In genomic region chr19:12970070-12970820, GRCh38 we compare ENCODE assay signal across 1 cellular context.
TF ChIP-seq lines count a peak whose summit lies in the region.

No MANE protein-coding gene starts in this region.

TF ChIP-seq in K562, 482 proteins besides CTCF, POLR2A, EP300 and RAD21:
- TF ChIP-seq CBFA2T3 (IDR thresholded peaks at IDR 0.05), result no peak
- no peak for TF ChIP-seq EP400 (IDR thresholded peaks at IDR 0.05)
- TF ChIP-seq KDM1A (IDR thresholded peaks at IDR 0.05), result peak; percentile 47 to 73
- no peak for TF ChIP-seq CREB1 (IDR thresholded peaks at IDR 0.05)
- no peak for TF ChIP-seq CREB1 (CRISPR knock-in tag; IDR thresholded peaks at IDR 0.05)
- TF ChIP-seq FOSL1 (tag; conservative IDR thresholded peaks at IDR 0.05), result no peak
- no peak for TF ChIP-seq ARNT (IDR thresholded peaks at IDR 0.05)
- 0 out of 2 replicates have a peak, but pooled peaks have one; percentile 59 for TF ChIP-seq ELF4 (CRISPR knock-in tag; IDR thresholded peaks at IDR 0.05)
- no peak for TF ChIP-seq RBFOX2 (IDR thresholded peaks at IDR 0.05; ENCODE audit: low read depth, low read length)
- TF ChIP-seq SMC3 (conservative IDR thresholded peaks at IDR 0.05; ENCODE audit: insufficient read depth, low read depth, low read length), result no peak
- TF ChIP-seq SRSF9 (IDR thresholded peaks at IDR 0.05; ENCODE audit: borderline replicate concordance, low read depth, low read length), result no peak
- no peak for TF ChIP-seq SREBF2 (CRISPR knock-in tag; IDR thresholded peaks at IDR 0.05)
- TF ChIP-seq ZNF79 (CRISPR knock-in tag; IDR thresholded peaks at IDR 0.05; ENCODE audit: low read depth), result no peak
- no peak for TF ChIP-seq ZNF324 (CRISPR knock-in tag; IDR thresholded peaks at IDR 0.05)
- TF ChIP-seq PTBP1 (IDR thresholded peaks at IDR 0.05; ENCODE audit: low read depth, low read length), result no peak
- TF ChIP-seq ZNF512 (tag; IDR thresholded peaks at IDR 0.05), result peak; percentile 77; the same call in 1 of the 2 replicates
- TF ChIP-seq FOXM1 (IDR thresholded peaks at IDR 0.05; ENCODE audit: low read depth), result no peak
- no peak for TF ChIP-seq FOXM1 (CRISPR knock-in tag; IDR thresholded peaks at IDR 0.05; ENCODE audit: low read depth)
- TF ChIP-seq MTA3 (IDR thresholded peaks at IDR 0.05; ENCODE audit: borderline replicate concordance), result no peak
- TF ChIP-seq CHD4 (IDR thresholded peaks at IDR 0.05; ENCODE audit: insufficient read depth, insufficient replicate concordance, low read depth, low read length, poor library complexity, severe bottlenecking), result peak; percentile 53
- TF ChIP-seq RUNX1 (IDR thresholded peaks at IDR 0.05; ENCODE audit: low read depth), result no peak
- TF ChIP-seq SMARCA5 (IDR thresholded peaks at IDR 0.05), result 0 out of 2 replicates have a peak, but pooled peaks have one; percentile 50
- TF ChIP-seq MEIS2 (IDR thresholded peaks at IDR 0.05; ENCODE audit: partially characterized antibody), result no peak
- no peak for TF ChIP-seq RHOXF2B (CRISPR knock-in tag; conservative IDR thresholded peaks at IDR 0.05)
- no peak for TF ChIP-seq ZNF76 (CRISPR knock-in tag; IDR thresholded peaks at IDR 0.05; ENCODE audit: borderline replicate concordance)
- no peak for TF ChIP-seq ZNF316 (IDR thresholded peaks at IDR 0.05)
- TF ChIP-seq GATAD2B (IDR thresholded peaks at IDR 0.05; ENCODE audit: borderline replicate concordance), result no peak
- no peak for TF ChIP-seq ZNF785 (CRISPR knock-in tag; IDR thresholded peaks at IDR 0.05)
- TF ChIP-seq BCOR (IDR thresholded peaks at IDR 0.05), result peak; percentile 92
- TF ChIP-seq BMI1 (IDR thresholded peaks at IDR 0.05; ENCODE audit: low read length), result no peak
- TF ChIP-seq DMBX1 (CRISPR knock-in tag; IDR thresholded peaks at IDR 0.05; ENCODE audit: borderline replicate concordance), result no peak
- TF ChIP-seq E2F4 (CRISPR knock-in tag; IDR thresholded peaks at IDR 0.05; ENCODE audit: low read depth), result no peak
- TF ChIP-seq ZNF347 (CRISPR knock-in tag; IDR thresholded peaks at IDR 0.05; ENCODE audit: low read depth), result no peak
- peak; percentile 67 for TF ChIP-seq ZFP36 (IDR thresholded peaks at IDR 0.05; ENCODE audit: low read depth, low read length, partially characterized antibody)
- no peak for TF ChIP-seq ARID2 (IDR thresholded peaks at IDR 0.05)
- 0 out of 2 replicates have a peak, but pooled peaks have one; percentile 27 for TF ChIP-seq ZBTB2 (IDR thresholded peaks at IDR 0.05)
- TF ChIP-seq ERF (CRISPR knock-in tag; IDR thresholded peaks at IDR 0.05), result no peak
- no peak for TF ChIP-seq ETS2 (tag; IDR thresholded peaks at IDR 0.05; ENCODE audit: borderline replicate concordance, poor library complexity, severe bottlenecking)
- TF ChIP-seq GTF2B (IDR thresholded peaks at IDR 0.05; ENCODE audit: extremely low read depth, insufficient read length), result no peak
- 0 out of 2 replicates have a peak, but pooled peaks have one; percentile 6 for TF ChIP-seq ARID1B (IDR thresholded peaks at IDR 0.05)
- no peak for TF ChIP-seq TEAD1 (CRISPR knock-in tag; IDR thresholded peaks at IDR 0.05)
- TF ChIP-seq ZNF695 (CRISPR knock-in tag; IDR thresholded peaks at IDR 0.05), result no peak
- TF ChIP-seq SLC30A9 (CRISPR knock-in tag; IDR thresholded peaks at IDR 0.05), result no peak
- no peak for TF ChIP-seq PTTG1 (tag; IDR thresholded peaks at IDR 0.05; ENCODE audit: low read depth)
- TF ChIP-seq TBP (optimal IDR thresholded peaks at IDR 0.05; ENCODE audit: low read depth, low read length), result no peak
- no peak for TF ChIP-seq USF2 (CRISPR knock-in tag; IDR thresholded peaks at IDR 0.05)
- no peak for TF ChIP-seq HMG20A (CRISPR knock-in tag; conservative IDR thresholded peaks at IDR 0.05)
- no peak for TF ChIP-seq MAFK (IDR thresholded peaks at IDR 0.05; ENCODE audit: low read length)
- TF ChIP-seq CCAR2 (IDR thresholded peaks at IDR 0.05; ENCODE audit: low read depth, low read length), result no peak
- TF ChIP-seq CUX1 (CRISPR knock-in tag; IDR thresholded peaks at IDR 0.05), result no peak
- TF ChIP-seq ATF6 (CRISPR knock-in tag; IDR thresholded peaks at IDR 0.05), result no peak
- TF ChIP-seq TCFL5 (CRISPR knock-in tag; conservative IDR thresholded peaks at IDR 0.05), result no peak
- no peak for TF ChIP-seq DEAF1 (CRISPR knock-in tag; IDR thresholded peaks at IDR 0.05)
- peak; percentile 77 for TF ChIP-seq RBM25 (IDR thresholded peaks at IDR 0.05; ENCODE audit: low read depth, low read length, severe bottlenecking)
